Comparison of ENCODE assay signal across 1 cellular context in the genomic region with DNA sequence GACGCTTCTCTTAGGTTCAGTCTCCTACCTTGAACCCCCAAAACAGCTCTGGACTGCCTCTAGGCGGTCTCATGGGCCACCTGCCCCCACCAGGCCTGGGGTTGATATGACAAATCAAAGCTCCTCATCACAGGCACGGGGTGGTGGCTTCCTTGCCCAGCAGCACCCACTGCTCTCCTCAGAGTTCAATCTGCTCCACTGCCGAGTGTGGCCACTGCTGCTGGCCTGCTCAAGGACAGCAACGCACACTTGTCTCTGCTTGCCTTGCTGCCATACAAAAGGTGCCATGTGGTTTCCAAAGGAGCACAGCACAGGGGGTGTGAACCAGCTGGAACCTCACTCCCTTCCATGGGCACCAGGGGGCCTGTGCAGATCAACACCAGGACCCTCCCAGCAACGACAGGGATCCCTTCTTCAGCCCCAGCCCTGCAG.
TF ChIP-seq lines count a peak whose summit lies in the region.

No MANE protein-coding gene starts in this region.

TF ChIP-seq in WTC11, 78 proteins besides CTCF, POLR2A, EP300 and RAD21 (continued from another document):
- TF ChIP-seq, protein P1, sequence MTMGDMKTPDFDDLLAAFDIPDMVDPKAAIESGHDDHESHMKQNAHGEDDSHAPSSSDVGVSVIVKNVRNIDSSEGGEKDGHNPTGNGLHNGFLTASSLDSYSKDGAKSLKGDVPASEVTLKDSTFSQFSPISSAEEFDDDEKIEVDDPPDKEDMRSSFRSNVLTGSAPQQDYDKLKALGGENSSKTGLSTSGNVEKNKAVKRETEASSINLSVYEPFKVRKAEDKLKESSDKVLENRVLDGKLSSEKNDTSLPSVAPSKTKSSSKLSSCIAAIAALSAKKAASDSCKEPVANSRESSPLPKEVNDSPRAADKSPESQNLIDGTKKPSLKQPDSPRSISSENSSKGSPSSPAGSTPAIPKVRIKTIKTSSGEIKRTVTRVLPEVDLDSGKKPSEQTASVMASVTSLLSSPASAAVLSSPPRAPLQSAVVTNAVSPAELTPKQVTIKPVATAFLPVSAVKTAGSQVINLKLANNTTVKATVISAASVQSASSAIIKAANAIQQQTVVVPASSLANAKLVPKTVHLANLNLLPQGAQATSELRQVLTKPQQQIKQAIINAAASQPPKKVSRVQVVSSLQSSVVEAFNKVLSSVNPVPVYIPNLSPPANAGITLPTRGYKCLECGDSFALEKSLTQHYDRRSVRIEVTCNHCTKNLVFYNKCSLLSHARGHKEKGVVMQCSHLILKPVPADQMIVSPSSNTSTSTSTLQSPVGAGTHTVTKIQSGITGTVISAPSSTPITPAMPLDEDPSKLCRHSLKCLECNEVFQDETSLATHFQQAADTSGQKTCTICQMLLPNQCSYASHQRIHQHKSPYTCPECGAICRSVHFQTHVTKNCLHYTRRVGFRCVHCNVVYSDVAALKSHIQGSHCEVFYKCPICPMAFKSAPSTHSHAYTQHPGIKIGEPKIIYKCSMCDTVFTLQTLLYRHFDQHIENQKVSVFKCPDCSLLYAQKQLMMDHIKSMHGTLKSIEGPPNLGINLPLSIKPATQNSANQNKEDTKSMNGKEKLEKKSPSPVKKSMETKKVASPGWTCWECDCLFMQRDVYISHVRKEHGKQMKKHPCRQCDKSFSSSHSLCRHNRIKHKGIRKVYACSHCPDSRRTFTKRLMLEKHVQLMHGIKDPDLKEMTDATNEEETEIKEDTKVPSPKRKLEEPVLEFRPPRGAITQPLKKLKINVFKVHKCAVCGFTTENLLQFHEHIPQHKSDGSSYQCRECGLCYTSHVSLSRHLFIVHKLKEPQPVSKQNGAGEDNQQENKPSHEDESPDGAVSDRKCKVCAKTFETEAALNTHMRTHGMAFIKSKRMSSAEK (CRISPR knock-in tag; IDR thresholded peaks at IDR 0.05; ENCODE audit: borderline replicate concordance), result no peak
- TF ChIP-seq ZNF121 (CRISPR knock-in tag; IDR thresholded peaks at IDR 0.05), result no peak
- TF ChIP-seq EMX1 (CRISPR knock-in tag; IDR thresholded peaks at IDR 0.05), result no peak
- TF ChIP-seq FOXJ3 (CRISPR knock-in tag; IDR thresholded peaks at IDR 0.05; ENCODE audit: borderline replicate concordance), result no peak
- TF ChIP-seq IRF2 (CRISPR knock-in tag; IDR thresholded peaks at IDR 0.05; ENCODE audit: borderline replicate concordance, low read depth), result no peak
